ENCODE assay signal across 25 cellular contexts in the genomic region with DNA sequence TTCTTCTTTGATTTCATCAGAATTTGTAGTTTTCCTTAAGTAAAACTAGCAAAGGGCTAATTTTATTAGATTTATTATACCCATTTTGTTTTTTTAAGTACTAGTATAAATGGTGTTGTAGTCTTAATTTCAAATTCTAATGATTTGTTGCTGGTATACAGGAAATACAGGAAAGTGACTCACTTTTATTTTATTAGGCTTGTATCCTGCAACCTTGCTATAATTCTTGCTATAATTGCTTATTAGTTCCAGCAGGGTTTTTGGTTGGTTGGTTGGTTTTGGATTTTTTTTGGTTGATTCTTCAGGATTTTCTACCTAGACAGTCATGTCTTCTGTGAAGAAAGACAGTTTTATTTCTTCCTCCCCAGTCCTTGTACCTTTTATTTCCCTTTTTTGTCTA.
"Had no signal": no experiment of that assay in that cellular context is flagged by ENCODE, and none has a peak within 500 bp of the region (broad histone marks: within the 10 kb centered on the region; RNA-seq: fewer than 3 reads in every experiment).

No MANE protein-coding gene starts in this region.

- H3K9me3 ChIP-seq: breast epithelium, colonic mucosa, left lung, sigmoid colon, thoracic aorta, vagina had no signal

- DNase-seq: activated CD4-positive, alpha-beta T cell treated with anti-CD3 and anti-CD28 coated beads for 36 hours; activated CD4-positive, alpha-beta T cell treated with anti-CD3 and anti-CD28 coated beads, Interleukin-2, amount 50 U/mL, for 4 hours; activated CD8-positive, alpha-beta memory T cell treated with anti-CD3 and anti-CD28 coated beads, Interleukin-2, amount 50 U/mL, for 48 hours; activated naive CD4-positive, alpha-beta T cell; activated naive CD8-positive, alpha-beta T cell treated with anti-CD3 and anti-CD28 coated beads, Interleukin-2, amount 10 ng/mL, durations not matched to agents 7 days and 5 days; activated T-cell treated with anti-CD3 and anti-CD28 coated beads, Interleukin-2, amount 50 U/mL, for 4 hours; amniotic stem cell; colonic mucosa; endodermal cell; erythroblast; foreskin melanocyte; kidney glomerular epithelial cell; left lung; naive thymus-derived CD8-positive, alpha-beta T cell; posterior cingulate gyrus; retina; sigmoid colon; stimulated activated CD4-positive, alpha-beta T cell treated with anti-CD3 and anti-CD28 coated beads, Interleukin-15, amount 100 ng/mL, for 24 hours had no signal

- H3K9ac ChIP-seq: neural progenitor cell had no signal

- H3K4me1 ChIP-seq: breast epithelium, colonic mucosa, neural progenitor cell had no signal

- H3K36me3 ChIP-seq: breast epithelium had no signal

- H3K4me3 ChIP-seq: breast epithelium, colonic mucosa, hepatocyte, left lung, lung, neural progenitor cell, sigmoid colon, smooth muscle cell, thoracic aorta, vagina had no signal

- H3K27me3 ChIP-seq: breast epithelium, colonic mucosa, hepatocyte, left lung, neural progenitor cell, sigmoid colon, vagina had no signal

- H3K4me2 ChIP-seq: hepatocyte, neural progenitor cell, smooth muscle cell had no signal

- H2AFZ ChIP-seq: hepatocyte, neural progenitor cell had no signal

- H3K27ac ChIP-seq: breast epithelium, colonic mucosa, hepatocyte, left lung, neural progenitor cell, sigmoid colon, thoracic aorta, vagina had no signal
